In the genomic region with DNA sequence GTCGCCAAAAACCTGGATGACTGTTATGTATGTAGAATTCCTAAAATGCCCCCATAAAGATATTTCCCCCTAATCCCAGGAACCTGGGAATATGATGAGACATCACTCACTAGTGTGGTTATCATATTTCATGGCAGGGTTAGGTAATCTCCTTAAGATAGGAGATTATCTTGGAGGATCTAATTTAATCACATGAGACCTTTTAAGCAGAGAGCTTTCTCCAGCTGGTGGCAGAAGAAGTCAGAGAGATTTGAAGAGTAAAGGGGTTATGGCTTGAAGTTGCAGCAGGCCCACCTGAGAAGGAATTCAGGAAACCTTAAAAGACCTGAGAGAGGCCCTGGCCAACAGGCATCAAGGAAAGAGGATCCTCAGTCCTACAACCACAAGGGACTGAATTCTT, we compare ENCODE assay signal across 23 cellular contexts.
"Had no signal": no experiment of that assay in that cellular context is flagged by ENCODE, and none has a peak within 500 bp of the region (broad histone marks: within the 10 kb centered on the region; RNA-seq: fewer than 3 reads in every experiment).

No MANE protein-coding gene starts in this region.

- H3K9me3 Mint-ChIP-seq: nephron progenitor cell; stimulated activated effector memory CD8-positive, alpha-beta T cell treated with anti-CD3 and anti-CD28 coated beads, Interleukin-12 subunit alpha, Interleukin-12 subunit beta, amount 100 ng/mL, for 72 hours; type B pancreatic cell had no signal

- DNase-seq: dermis blood vessel endothelial cell; effector memory CD4-positive, alpha-beta T cell; erythroblast; esophagus squamous epithelium; head of caudate nucleus; left ventricle myocardium superior; lower lobe of right lung; midbrain; naive thymus-derived CD8-positive, alpha-beta T cell; nephron progenitor cell; nucleus accumbens; stimulated activated CD4-positive, alpha-beta T cell treated with anti-CD3 and anti-CD28 coated beads, Interleukin-2, amount 100 ng/mL, for 24 hours; stimulated activated CD4-positive, alpha-beta T cell treated with anti-CD3 and anti-CD28 coated beads, Interleukin-4, amount 100 ng/mL, for 24 hours; stimulated activated naive CD8-positive, alpha-beta T cell treated with anti-CD3 and anti-CD28 coated beads, Interleukin-15, Interleukin-2, amounts not matched to agents 100 U/mL and 50 U/mL, for 24 hours; substantia nigra; testis; tibial artery had no signal

- H3K4me1 ChIP-seq: prostate gland, testis had no signal

- H3K4me3 Mint-ChIP-seq: naive thymus-derived CD8-positive, alpha-beta T cell; nephron progenitor cell; stimulated activated effector memory CD8-positive, alpha-beta T cell treated with anti-CD3 and anti-CD28 coated beads, Interleukin-12 subunit alpha, Interleukin-12 subunit beta, amount 100 ng/mL, for 72 hours; type B pancreatic cell had no signal

- H3K36me3 ChIP-seq: esophagus squamous epithelium, lower lobe of right lung, prostate gland, right atrium auricular region, tibial artery had no signal

- ATAC-seq: left ventricle myocardium superior; lower lobe of right lung; naive thymus-derived CD8-positive, alpha-beta T cell; sciatic nerve; stimulated activated effector memory CD8-positive, alpha-beta T cell treated with anti-CD3 and anti-CD28 coated beads, Interleukin-12 subunit alpha, Interleukin-12 subunit beta, amount 100 ng/mL, for 72 hours; stimulated activated naive CD8-positive, alpha-beta T cell treated with anti-CD3 and anti-CD28 coated beads, Interleukin-15, Interleukin-2, amounts not matched to agents 100 U/mL and 50 U/mL, for 24 hours had no signal

- H3K36me3 Mint-ChIP-seq: naive thymus-derived CD8-positive, alpha-beta T cell; stimulated activated effector memory CD8-positive, alpha-beta T cell treated with anti-CD3 and anti-CD28 coated beads, Interleukin-12 subunit alpha, Interleukin-12 subunit beta, amount 100 ng/mL, for 72 hours; type B pancreatic cell had no signal

- H3K9me3 ChIP-seq: esophagus squamous epithelium, lower lobe of right lung, prostate gland, right atrium auricular region, testis, tibial artery had no signal

- H3K27ac Mint-ChIP-seq: nephron progenitor cell; stimulated activated effector memory CD8-positive, alpha-beta T cell treated with anti-CD3 and anti-CD28 coated beads, Interleukin-12 subunit alpha, Interleukin-12 subunit beta, amount 100 ng/mL, for 72 hours; type B pancreatic cell had no signal

- H3K4me3 ChIP-seq: coronary artery, esophagus squamous epithelium, lower lobe of right lung, prostate gland, right atrium auricular region, testis, tibial artery had no signal

- H3K27ac ChIP-seq: coronary artery, esophagus squamous epithelium, lower lobe of right lung, prostate gland, right atrium auricular region, testis, tibial artery had no signal

- H3K27me3 ChIP-seq: esophagus squamous epithelium, right atrium auricular region, testis, tibial artery had no signal

- H3K27me3 Mint-ChIP-seq: naive thymus-derived CD8-positive, alpha-beta T cell; type B pancreatic cell had no signal
